ENCODE assay signal across 1 cellular context in genomic region chr19:34794289-34794960, GRCh38.
TF ChIP-seq lines count a peak whose summit lies in the region.

No MANE protein-coding gene starts in this region.

TF ChIP-seq in HepG2, 621 proteins besides CTCF, POLR2A, EP300 and RAD21:
- TF ChIP-seq TP53 (CRISPR knock-in tag; conservative IDR thresholded peaks at IDR 0.05) (no peak), PRMT3 (CRISPR knock-in tag; IDR thresholded peaks at IDR 0.05; ENCODE audit: borderline replicate concordance, low read depth) (no peak), THAP8 (CRISPR knock-in tag; IDR thresholded peaks at IDR 0.05; ENCODE audit: borderline replicate concordance) (no peak), ZNF572 (CRISPR knock-in tag; IDR thresholded peaks at IDR 0.05) (no peak), CHD4 (IDR thresholded peaks at IDR 0.05; ENCODE audit: borderline replicate concordance, low read length) (no peak), HES4 (CRISPR knock-in tag; IDR thresholded peaks at IDR 0.05; ENCODE audit: borderline replicate concordance) (no peak), GMEB2 (CRISPR knock-in tag; IDR thresholded peaks at IDR 0.05; ENCODE audit: low read depth) (no peak), RBM39 (IDR thresholded peaks at IDR 0.05; ENCODE audit: low read depth, low read length, poor library complexity, severe bottlenecking) (no peak), FOXP4 (CRISPR knock-in tag; IDR thresholded peaks at IDR 0.05) (no peak), MEIS1 (CRISPR knock-in tag; IDR thresholded peaks at IDR 0.05; ENCODE audit: borderline replicate concordance) (no peak), USF2 (IDR thresholded peaks at IDR 0.05; ENCODE audit: low read depth, low read length) (no peak), USF2 (CRISPR knock-in tag; IDR thresholded peaks at IDR 0.05; ENCODE audit: borderline replicate concordance) (no peak), TSC22D2 (CRISPR knock-in tag; IDR thresholded peaks at IDR 0.05; ENCODE audit: borderline replicate concordance) (no peak), ZFP36L1 (CRISPR knock-in tag; IDR thresholded peaks at IDR 0.05) (no peak), THRA (CRISPR knock-in tag; IDR thresholded peaks at IDR 0.05; ENCODE audit: borderline replicate concordance) (no peak), ZNF710 (CRISPR knock-in tag; IDR thresholded peaks at IDR 0.05; ENCODE audit: borderline replicate concordance) (no peak), SIX4 (CRISPR knock-in tag; IDR thresholded peaks at IDR 0.05) (no peak)
